11 cellular contexts compared by ENCODE assay signal in the genomic region with DNA sequence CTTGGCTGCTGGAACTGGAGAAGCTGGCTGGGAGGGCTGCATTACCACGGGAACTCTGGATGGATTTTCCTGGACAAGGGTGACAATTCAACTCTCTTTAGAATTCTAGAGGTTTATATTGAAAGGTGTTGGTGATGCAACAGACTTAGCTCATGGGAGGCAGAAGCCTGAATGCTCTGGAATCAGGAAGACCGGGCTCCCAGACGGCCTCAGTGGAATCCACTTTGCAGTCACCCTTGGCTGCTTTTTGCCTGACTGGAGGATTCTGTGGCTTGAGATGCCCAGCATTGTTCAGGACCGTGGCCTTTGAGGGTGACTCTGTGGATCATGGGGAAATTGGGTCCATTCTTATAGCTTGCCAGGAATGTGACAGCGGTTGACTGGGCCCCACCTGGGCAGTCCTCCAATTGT.
"Had no signal": no experiment of that assay in that cellular context is flagged by ENCODE, and none has a peak within 500 bp of the region (broad histone marks: within the 10 kb centered on the region; RNA-seq: fewer than 3 reads in every experiment).

No MANE protein-coding gene starts in this region.

- ATAC-seq: activated naive CD8-positive, alpha-beta T cell treated with anti-CD3 and anti-CD28 coated beads, Interleukin-2, amount 50 U/mL, for 24 hours; sciatic nerve; stimulated activated memory B cell treated with anti-CD40 and anti-IgM and Interleukin-4, amounts not matched to agents 10 μg/mL and 1 μg/mL and 100 μg/mL, for 72 hours had no signal

- DNase-seq: activated CD4-positive, alpha-beta T cell treated with anti-CD3 and anti-CD28 coated beads, Interleukin-2, amount 50 U/mL, for 1 hour; activated naive CD4-positive, alpha-beta T cell treated with anti-CD3 and anti-CD28 coated beads for 36 hours; activated naive CD8-positive, alpha-beta T cell treated with anti-CD3 and anti-CD28 coated beads, Interleukin-2, amount 50 U/mL, for 24 hours; left lung; nephron progenitor cell; stimulated activated CD4-positive, alpha-beta T cell treated with anti-CD3 and anti-CD28 coated beads, Interleukin-12 subunit alpha, Interleukin-12 subunit beta, amount 100 ng/mL, for 4 hours; tibial artery had no signal

- H3K4me1 Mint-ChIP-seq: activated naive CD8-positive, alpha-beta T cell treated with anti-CD3 and anti-CD28 coated beads, Interleukin-2, amount 50 U/mL, for 24 hours; stimulated activated memory B cell treated with anti-CD40 and anti-IgM and Interleukin-4, amounts not matched to agents 10 μg/mL and 1 μg/mL and 100 μg/mL, for 72 hours had no signal

- H3K36me3 Mint-ChIP-seq: stimulated activated memory B cell treated with anti-CD40 and anti-IgM and Interleukin-4, amounts not matched to agents 10 μg/mL and 1 μg/mL and 100 μg/mL, for 72 hours had no signal

- H3K4me1 ChIP-seq: ascending aorta, left lung, tibial artery, vagina had no signal

- H3K4me3 ChIP-seq: ascending aorta, left lung, tibial artery, vagina had no signal

- H3K9me3 ChIP-seq: ascending aorta, left lung, tibial artery, vagina had no signal

- H3K9me3 Mint-ChIP-seq: activated naive CD4-positive, alpha-beta T cell treated with anti-CD3 and anti-CD28 coated beads for 36 hours; stimulated activated memory B cell treated with anti-CD40 and anti-IgM and Interleukin-4, amounts not matched to agents 10 μg/mL and 1 μg/mL and 100 μg/mL, for 72 hours had no signal

- H3K27me3 Mint-ChIP-seq: activated naive CD8-positive, alpha-beta T cell treated with anti-CD3 and anti-CD28 coated beads, Interleukin-2, amount 50 U/mL, for 24 hours; stimulated activated memory B cell treated with anti-CD40 and anti-IgM and Interleukin-4, amounts not matched to agents 10 μg/mL and 1 μg/mL and 100 μg/mL, for 72 hours had no signal

- H3K4me3 Mint-ChIP-seq: activated naive CD4-positive, alpha-beta T cell treated with anti-CD3 and anti-CD28 coated beads for 36 hours; activated naive CD8-positive, alpha-beta T cell treated with anti-CD3 and anti-CD28 coated beads, Interleukin-2, amount 50 U/mL, for 24 hours; nephron progenitor cell; stimulated activated memory B cell treated with anti-CD40 and anti-IgM and Interleukin-4, amounts not matched to agents 10 μg/mL and 1 μg/mL and 100 μg/mL, for 72 hours had no signal

- H3K27ac ChIP-seq: ascending aorta, left lung, tibial artery, vagina had no signal

- H3K27ac Mint-ChIP-seq: activated naive CD4-positive, alpha-beta T cell treated with anti-CD3 and anti-CD28 coated beads for 36 hours; activated naive CD8-positive, alpha-beta T cell treated with anti-CD3 and anti-CD28 coated beads, Interleukin-2, amount 50 U/mL, for 24 hours; nephron progenitor cell; stimulated activated memory B cell treated with anti-CD40 and anti-IgM and Interleukin-4, amounts not matched to agents 10 μg/mL and 1 μg/mL and 100 μg/mL, for 72 hours had no signal

- H3K27me3 ChIP-seq: ascending aorta, left lung, tibial artery, vagina had no signal
